ENCODE assay signal across 20 cellular contexts in the genomic region with DNA sequence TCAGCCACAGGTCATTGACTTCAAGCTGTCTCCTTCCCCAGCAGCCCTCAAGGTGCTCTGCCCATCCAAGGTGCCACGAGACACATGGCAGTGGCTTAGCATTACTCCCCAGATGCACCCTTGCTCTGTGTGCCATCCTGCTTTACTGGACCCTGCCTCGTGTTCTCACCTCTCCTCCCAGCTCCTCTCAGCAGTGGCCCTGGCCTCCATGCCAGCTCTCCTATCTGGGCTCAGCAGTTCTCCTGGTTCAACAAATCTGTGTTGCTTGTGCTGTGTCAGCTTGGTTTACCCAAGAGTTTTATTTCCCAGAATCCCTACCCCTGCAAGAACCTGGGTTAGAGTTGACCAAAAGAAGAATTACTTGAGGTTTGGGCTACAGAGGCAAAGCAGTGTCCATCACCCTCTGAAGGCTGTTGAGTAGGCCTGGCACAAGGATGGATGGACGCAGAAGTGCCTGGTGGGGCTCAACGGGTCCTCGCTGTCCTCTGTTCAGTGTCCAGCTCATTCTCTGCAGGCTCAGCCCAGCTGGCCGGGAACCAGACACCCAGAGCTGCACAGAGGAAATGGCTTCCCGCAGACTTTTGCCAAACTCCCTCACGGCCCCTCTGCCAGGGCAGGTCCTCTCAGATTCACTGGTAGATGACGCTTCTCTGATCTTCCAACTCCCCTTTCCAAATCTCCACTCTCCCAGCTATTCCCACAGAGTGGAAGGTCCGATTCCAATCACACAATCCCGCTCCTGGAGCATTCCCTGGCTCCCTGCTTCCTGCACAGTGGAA.
"Had no signal": no experiment of that assay in that cellular context is flagged by ENCODE, and none has a peak within 500 bp of the region (broad histone marks: within the 10 kb centered on the region; RNA-seq: fewer than 3 reads in every experiment).

No MANE protein-coding gene starts in this region.

- H3K4me3 ChIP-seq: lung, mucosa of descending colon, pancreas, smooth muscle cell, stomach, thyroid gland, upper lobe of right lung, uterus had no signal

- H3K4me1 ChIP-seq: stomach, thyroid gland, upper lobe of right lung, uterus had no signal

- H3K36me3 ChIP-seq: neutrophil, pancreas, stomach, thyroid gland, upper lobe of right lung, uterus had no signal

- H3K4me2 ChIP-seq: smooth muscle cell had no signal

- DNase-seq: cortex of kidney; effector memory CD8-positive, alpha-beta T cell; erythroblast; head of caudate nucleus; kidney; naive B cell; pancreas; stimulated activated CD4-positive, alpha-beta T cell treated with anti-CD3 and anti-CD28 coated beads, Interleukin-12 subunit alpha, Interleukin-12 subunit beta, amount 100 ng/mL, for 4 hours; stimulated activated CD4-positive, alpha-beta T cell treated with anti-CD3 and anti-CD28 coated beads, Interleukin-1b, Interleukin-23, amount 100 ng/mL, for 48 hours; stimulated activated CD4-positive, alpha-beta T cell treated with anti-CD3 and anti-CD28 coated beads, Interleukin-4, amount 100 ng/mL, for 1 hour; stimulated activated CD8-positive, alpha-beta memory T cell treated with anti-CD3 and anti-CD28 coated beads, Interleukin-4, amount 100 ng/mL, for 48 hours; stimulated activated naive CD4-positive, alpha-beta T cell treated with Interleukin-2 at 50 U/mL for 16 hours; stomach; thyroid gland; upper lobe of right lung; uterus had no signal

- H3K9me3 ChIP-seq: mucosa of descending colon, neutrophil, pancreas, stomach, thyroid gland, upper lobe of right lung, uterus had no signal

- H3K27me3 ChIP-seq: neutrophil, pancreas, stomach, thyroid gland, upper lobe of right lung, uterus had no signal

- H3K27ac ChIP-seq: neutrophil, pancreas, stomach, thyroid gland, upper lobe of right lung, uterus had no signal
